8 cellular contexts compared by ENCODE assay signal in the genomic region with DNA sequence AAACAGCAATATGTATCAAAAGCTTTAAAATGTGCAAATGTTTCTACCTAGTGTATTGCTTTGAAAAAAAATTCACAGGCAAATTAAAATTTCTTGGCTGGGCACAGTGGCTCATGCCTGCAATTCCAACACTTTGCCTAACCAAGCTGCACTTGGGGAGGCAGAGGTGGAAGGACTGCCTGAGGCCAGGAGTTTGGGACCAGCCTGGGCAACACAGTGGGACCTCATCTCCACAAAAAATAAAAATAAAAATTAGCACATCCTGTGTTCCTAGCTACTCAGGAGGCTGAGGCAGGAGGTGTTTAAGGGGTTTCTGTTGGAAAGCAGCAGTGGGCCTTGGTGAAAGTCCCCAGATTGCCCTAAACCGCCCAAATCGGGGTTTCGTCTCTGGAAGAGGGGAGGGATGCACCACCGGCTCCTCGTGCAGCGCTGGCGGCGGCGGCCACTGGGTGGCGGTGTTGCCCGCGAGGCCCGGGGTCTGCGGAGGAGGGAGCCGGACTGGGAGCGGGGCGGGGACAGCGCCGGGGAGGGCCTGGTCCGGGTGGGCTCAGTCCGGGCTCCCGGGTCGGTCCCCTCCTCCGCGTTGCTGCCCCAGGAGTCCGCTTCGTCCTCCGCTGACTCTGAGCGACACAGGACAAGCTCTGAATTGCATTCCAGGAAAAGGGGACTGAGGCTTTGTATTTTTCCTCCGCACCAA.
DNase-seq lines count a peak whose midpoint lies in the region; ATAC-seq and TF ChIP-seq lines count a peak whose summit lies in the region.

No MANE protein-coding gene starts in this region.

- peaks cover 0 to 11% (median 10%) of the 10 kb centered on the region in 4 donors for H3K4me1 ChIP-seq in esophagus muscularis mucosa

- H3K4me3 ChIP-seq in NB4 (ENCODE audit: low read depth, low read length) (no peak overlapping the region), esophagus muscularis mucosa (peak overlapping the region; percentile 37 to 49 (median 42))

- H3K36me3 ChIP-seq in esophagus muscularis mucosa = no peaks in the 10 kb centered on the region

- no peak for ATAC-seq in GM18858 (IDR thresholded peaks at IDR 0.05; ENCODE audit: unreplicated experiment)

- peak; percentile 98 for TF ChIP-seq CTCF in GM10266 (IDR thresholded peaks at IDR 0.05; ENCODE audit: control insufficient read depth, insufficient read depth, low read depth, missing control alignments)
- peak; percentile 86 for TF ChIP-seq CTCF in NB4 (IDR thresholded peaks at IDR 0.05; ENCODE audit: low read depth, low read length)
- peak; percentile 65 to 94 (median 85) for TF ChIP-seq CTCF in esophagus muscularis mucosa (IDR thresholded peaks at IDR 0.05)

- intact Hi-C loops in esophagus muscularis mucosa (cut with DNase I) = no loop called here

- H3K27ac ChIP-seq in esophagus muscularis mucosa (replicated peaks in 1 of 4) = no peak overlapping the region

- DNase-seq in GM10266 (ENCODE audit: extremely low spot score) (peak; percentile 79), GOT3 (lab: John Stamatoyannopoulos, UW) (peak; percentile 7), NB4 (ENCODE audit: low read depth) (peak; percentile 52), esophagus muscularis mucosa (ENCODE audit: extremely low spot score) (no peak), mucosa of gallbladder (ENCODE audit: low spot score) (peak; percentile 54)
- DNase-seq in activated CD8-positive, alpha-beta memory T cell treated with anti-CD3 and anti-CD28 coated beads, Interleukin-2, amount 50 U/mL, for 4 hours = peak; percentile 35
- DNase-seq in stimulated activated CD8-positive, alpha-beta memory T cell treated with anti-CD3 and anti-CD28 coated beads, Interleukin-7, amount 100 ng/mL, for 24 hours (ENCODE audit: low read depth) = peak; percentile 29

- TF ChIP-seq POLR2A in NB4 (IDR thresholded peaks at IDR 0.05; ENCODE audit: extremely low read depth, insufficient read length) (no peak), esophagus muscularis mucosa (IDR thresholded peaks at IDR 0.05; ENCODE audit: low read depth) (no peak)

- TF ChIP-seq EP300 in esophagus muscularis mucosa (IDR thresholded peaks at IDR 0.05) = no peak

- WGBS in esophagus muscularis mucosa = 0% methylated on average over 17 of the region's 30 CpGs

- H3K9me3 ChIP-seq in esophagus muscularis mucosa = peaks cover 0 to 10% (median 5%) of the 10 kb centered on the region in 4 donors

- peaks cover 0 to 70% (median 0%) of the 10 kb centered on the region in 4 donors for H3K27me3 ChIP-seq in esophagus muscularis mucosa
